ENCODE assay signal across 1 cellular context in the genomic region with DNA sequence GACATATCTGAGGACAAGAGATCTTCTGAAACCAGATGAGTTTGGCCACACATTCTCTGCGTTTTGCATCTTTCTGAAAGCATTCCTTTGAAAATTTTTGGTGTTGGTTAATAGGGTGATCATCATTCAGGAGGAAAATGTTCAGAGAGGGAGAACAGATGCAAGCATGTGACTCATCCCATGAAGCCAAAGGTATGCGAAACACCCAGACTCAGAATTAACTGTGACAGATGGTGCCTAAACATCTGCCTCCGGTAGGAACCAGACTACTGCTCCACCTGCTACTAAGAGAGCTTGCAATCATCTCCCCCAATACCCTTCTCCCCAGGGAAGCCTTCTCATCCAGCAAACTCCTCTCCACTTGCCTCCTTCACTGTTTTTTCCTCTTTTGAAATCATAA.
TF ChIP-seq lines count a peak whose summit lies in the region.

No MANE protein-coding gene starts in this region.

TF ChIP-seq in GM23338, 12 proteins besides CTCF, POLR2A, EP300 and RAD21:
- TF ChIP-seq JUNB (IDR thresholded peaks at IDR 0.05; ENCODE audit: unreplicated experiment) (no peak), CREB1 (CRISPR knock-in tag; IDR thresholded peaks at IDR 0.05; ENCODE audit: low read depth) (no peak), EZH2phosphoT487 (IDR thresholded peaks at IDR 0.05; ENCODE audit: unreplicated experiment) (no peak), STAT1 (IDR thresholded peaks at IDR 0.05; ENCODE audit: unreplicated experiment) (no peak), POLR2AphosphoS5 (IDR thresholded peaks at IDR 0.05; ENCODE audit: low read depth) (no peak)
- TF ChIP-seq, protein P1, sequence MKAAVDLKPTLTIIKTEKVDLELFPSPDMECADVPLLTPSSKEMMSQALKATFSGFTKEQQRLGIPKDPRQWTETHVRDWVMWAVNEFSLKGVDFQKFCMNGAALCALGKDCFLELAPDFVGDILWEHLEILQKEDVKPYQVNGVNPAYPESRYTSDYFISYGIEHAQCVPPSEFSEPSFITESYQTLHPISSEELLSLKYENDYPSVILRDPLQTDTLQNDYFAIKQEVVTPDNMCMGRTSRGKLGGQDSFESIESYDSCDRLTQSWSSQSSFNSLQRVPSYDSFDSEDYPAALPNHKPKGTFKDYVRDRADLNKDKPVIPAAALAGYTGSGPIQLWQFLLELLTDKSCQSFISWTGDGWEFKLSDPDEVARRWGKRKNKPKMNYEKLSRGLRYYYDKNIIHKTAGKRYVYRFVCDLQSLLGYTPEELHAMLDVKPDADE (IDR thresholded peaks at IDR 0.05), result no peak
- TF ChIP-seq, protein P2, sequence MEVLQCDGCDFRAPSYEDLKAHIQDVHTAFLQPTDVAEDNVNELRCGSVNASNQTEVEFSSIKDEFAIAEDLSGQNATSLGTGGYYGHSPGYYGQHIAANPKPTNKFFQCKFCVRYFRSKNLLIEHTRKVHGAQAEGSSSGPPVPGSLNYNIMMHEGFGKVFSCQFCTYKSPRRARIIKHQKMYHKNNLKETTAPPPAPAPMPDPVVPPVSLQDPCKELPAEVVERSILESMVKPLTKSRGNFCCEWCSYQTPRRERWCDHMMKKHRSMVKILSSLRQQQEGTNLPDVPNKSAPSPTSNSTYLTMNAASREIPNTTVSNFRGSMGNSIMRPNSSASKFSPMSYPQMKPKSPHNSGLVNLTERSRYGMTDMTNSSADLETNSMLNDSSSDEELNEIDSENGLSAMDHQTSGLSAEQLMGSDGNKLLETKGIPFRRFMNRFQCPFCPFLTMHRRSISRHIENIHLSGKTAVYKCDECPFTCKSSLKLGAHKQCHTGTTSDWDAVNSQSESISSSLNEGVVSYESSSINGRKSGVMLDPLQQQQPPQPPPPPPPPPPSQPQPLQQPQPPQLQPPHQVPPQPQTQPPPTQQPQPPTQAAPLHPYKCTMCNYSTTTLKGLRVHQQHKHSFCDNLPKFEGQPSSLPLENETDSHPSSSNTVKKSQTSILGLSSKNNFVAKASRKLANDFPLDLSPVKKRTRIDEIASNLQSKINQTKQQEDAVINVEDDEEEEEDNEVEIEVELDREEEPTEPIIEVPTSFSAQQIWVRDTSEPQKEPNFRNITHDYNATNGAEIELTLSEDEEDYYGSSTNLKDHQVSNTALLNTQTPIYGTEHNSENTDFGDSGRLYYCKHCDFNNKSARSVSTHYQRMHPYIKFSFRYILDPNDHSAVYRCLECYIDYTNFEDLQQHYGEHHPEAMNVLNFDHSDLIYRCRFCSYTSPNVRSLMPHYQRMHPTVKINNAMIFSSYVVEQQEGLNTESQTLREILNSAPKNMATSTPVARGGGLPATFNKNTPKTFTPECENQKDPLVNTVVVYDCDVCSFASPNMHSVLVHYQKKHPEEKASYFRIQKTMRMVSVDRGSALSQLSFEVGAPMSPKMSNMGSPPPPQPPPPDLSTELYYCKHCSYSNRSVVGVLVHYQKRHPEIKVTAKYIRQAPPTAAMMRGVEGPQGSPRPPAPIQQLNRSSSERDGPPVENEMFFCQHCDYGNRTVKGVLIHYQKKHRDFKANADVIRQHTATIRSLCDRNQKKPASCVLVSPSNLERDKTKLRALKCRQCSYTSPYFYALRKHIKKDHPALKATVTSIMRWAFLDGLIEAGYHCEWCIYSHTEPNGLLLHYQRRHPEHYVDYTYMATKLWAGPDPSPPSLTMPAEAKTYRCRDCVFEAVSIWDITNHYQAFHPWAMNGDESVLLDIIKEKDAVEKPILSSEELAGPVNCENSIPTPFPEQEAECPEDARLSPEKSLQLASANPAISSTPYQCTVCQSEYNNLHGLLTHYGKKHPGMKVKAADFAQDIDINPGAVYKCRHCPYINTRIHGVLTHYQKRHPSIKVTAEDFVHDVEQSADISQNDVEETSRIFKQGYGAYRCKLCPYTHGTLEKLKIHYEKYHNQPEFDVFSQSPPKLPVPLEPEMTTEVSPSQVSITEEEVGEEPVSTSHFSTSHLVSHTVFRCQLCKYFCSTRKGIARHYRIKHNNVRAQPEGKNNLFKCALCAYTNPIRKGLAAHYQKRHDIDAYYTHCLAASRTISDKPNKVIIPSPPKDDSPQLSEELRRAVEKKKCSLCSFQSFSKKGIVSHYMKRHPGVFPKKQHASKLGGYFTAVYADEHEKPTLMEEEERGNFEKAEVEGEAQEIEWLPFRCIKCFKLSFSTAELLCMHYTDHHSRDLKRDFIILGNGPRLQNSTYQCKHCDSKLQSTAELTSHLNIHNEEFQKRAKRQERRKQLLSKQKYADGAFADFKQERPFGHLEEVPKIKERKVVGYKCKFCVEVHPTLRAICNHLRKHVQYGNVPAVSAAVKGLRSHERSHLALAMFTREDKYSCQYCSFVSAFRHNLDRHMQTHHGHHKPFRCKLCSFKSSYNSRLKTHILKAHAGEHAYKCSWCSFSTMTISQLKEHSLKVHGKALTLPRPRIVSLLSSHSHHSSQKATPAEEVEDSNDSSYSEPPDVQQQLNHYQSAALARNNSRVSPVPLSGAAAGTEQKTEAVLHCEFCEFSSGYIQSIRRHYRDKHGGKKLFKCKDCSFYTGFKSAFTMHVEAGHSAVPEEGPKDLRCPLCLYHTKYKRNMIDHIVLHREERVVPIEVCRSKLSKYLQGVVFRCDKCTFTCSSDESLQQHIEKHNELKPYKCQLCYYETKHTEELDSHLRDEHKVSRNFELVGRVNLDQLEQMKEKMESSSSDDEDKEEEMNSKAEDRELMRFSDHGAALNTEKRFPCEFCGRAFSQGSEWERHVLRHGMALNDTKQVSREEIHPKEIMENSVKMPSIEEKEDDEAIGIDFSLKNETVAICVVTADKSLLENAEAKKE (CRISPR knock-in tag; IDR thresholded peaks at IDR 0.05), result no peak
